Comparison of ENCODE assay signal across 21 cellular contexts in the genomic region with DNA sequence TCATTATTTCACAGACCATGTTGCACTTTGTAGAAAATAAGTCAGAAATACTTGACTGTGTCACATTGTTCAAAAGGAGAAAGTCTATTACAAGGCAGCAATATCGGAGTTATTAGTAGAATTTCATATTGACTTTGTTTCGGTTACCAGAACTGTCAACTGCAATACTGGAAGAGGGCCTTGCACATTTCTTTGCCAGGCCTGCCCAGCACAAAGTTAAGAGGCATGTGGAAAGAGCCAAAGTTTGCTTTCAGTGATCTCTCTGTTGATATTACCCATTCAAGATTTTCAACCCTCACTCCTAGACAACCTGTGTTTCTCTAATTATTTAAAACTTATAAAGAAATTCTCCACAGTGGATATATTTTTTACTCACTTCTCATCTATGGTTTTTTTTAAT.
"Had no signal": no experiment of that assay in that cellular context is flagged by ENCODE, and none has a peak within 500 bp of the region (broad histone marks: within the 10 kb centered on the region; RNA-seq: fewer than 3 reads in every experiment).

No MANE protein-coding gene starts in this region.

- H3K27ac ChIP-seq: foreskin keratinocyte, neutrophil, ovary, right atrium auricular region, sigmoid colon, skin epidermis, thoracic aorta, uterus had no signal

- H3K4me3 ChIP-seq: lung, ovary, right atrium auricular region, sigmoid colon, skin epidermis, thoracic aorta, uterus had no signal

- H3K4me1 Mint-ChIP-seq: immature natural killer cell; naive thymus-derived CD4-positive, alpha-beta T cell; nephron progenitor cell; stimulated activated naive B cell treated with anti-CD40 and anti-IgM and Interleukin-4, amounts not matched to agents 10 μg/mL and 1 μg/mL and 100 μg/mL, for 72 hours; stimulated activated naive CD8-positive, alpha-beta T cell treated with anti-CD3 and anti-CD28 coated beads, Interleukin-15, amount 100 ng/mL, for 72 hours had no signal

- H3K36me3 Mint-ChIP-seq: immature natural killer cell; naive thymus-derived CD4-positive, alpha-beta T cell; stimulated activated naive B cell treated with anti-CD40 and anti-IgM and Interleukin-4, amounts not matched to agents 10 μg/mL and 1 μg/mL and 100 μg/mL, for 72 hours; type B pancreatic cell had no signal

- ATAC-seq: foreskin keratinocyte; left ventricle myocardium superior; naive thymus-derived CD4-positive, alpha-beta T cell; stimulated activated naive B cell treated with anti-CD40 and anti-IgM and Interleukin-4, amounts not matched to agents 10 μg/mL and 1 μg/mL and 100 μg/mL, for 72 hours; stimulated activated naive CD8-positive, alpha-beta T cell treated with anti-CD3 and anti-CD28 coated beads, Interleukin-15, amount 100 ng/mL, for 72 hours had no signal

- H3K36me3 ChIP-seq: neutrophil, ovary, right atrium auricular region, sigmoid colon, thoracic aorta, uterus had no signal

- H3K4me1 ChIP-seq: foreskin keratinocyte, uterus had no signal

- H3K4me3 Mint-ChIP-seq: dendritic cell treated with granulocyte-macrophage colony-stimulating factor and Interleukin-4, amounts not matched to agents 40 ng/mL and 50 ng/mL, for 4 days; immature natural killer cell; naive thymus-derived CD4-positive, alpha-beta T cell; nephron progenitor cell; stimulated activated naive B cell treated with anti-CD40 and anti-IgM and Interleukin-4, amounts not matched to agents 10 μg/mL and 1 μg/mL and 100 μg/mL, for 72 hours; stimulated activated naive CD8-positive, alpha-beta T cell treated with anti-CD3 and anti-CD28 coated beads, Interleukin-15, amount 100 ng/mL, for 72 hours; type B pancreatic cell had no signal

- H3K27me3 ChIP-seq: foreskin keratinocyte, neutrophil, ovary, right atrium auricular region, sigmoid colon, uterus had no signal

- H3K27ac Mint-ChIP-seq: dendritic cell treated with granulocyte-macrophage colony-stimulating factor and Interleukin-4, amounts not matched to agents 40 ng/mL and 50 ng/mL, for 4 days; immature natural killer cell; naive thymus-derived CD4-positive, alpha-beta T cell; nephron progenitor cell; stimulated activated naive B cell treated with anti-CD40 and anti-IgM and Interleukin-4, amounts not matched to agents 10 μg/mL and 1 μg/mL and 100 μg/mL, for 72 hours; stimulated activated naive CD8-positive, alpha-beta T cell treated with anti-CD3 and anti-CD28 coated beads, Interleukin-15, amount 100 ng/mL, for 72 hours; type B pancreatic cell had no signal

- H3K27me3 Mint-ChIP-seq: dendritic cell treated with granulocyte-macrophage colony-stimulating factor and Interleukin-4, amounts not matched to agents 40 ng/mL and 50 ng/mL, for 4 days; stimulated activated naive B cell treated with anti-CD40 and anti-IgM and Interleukin-4, amounts not matched to agents 10 μg/mL and 1 μg/mL and 100 μg/mL, for 72 hours; stimulated activated naive CD8-positive, alpha-beta T cell treated with anti-CD3 and anti-CD28 coated beads, Interleukin-15, amount 100 ng/mL, for 72 hours; type B pancreatic cell had no signal

- DNase-seq: erythroblast; foreskin keratinocyte; immature natural killer cell; left ventricle myocardium superior; naive thymus-derived CD4-positive, alpha-beta T cell; nephron progenitor cell; ovary; sigmoid colon; stimulated activated CD4-positive, alpha-beta T cell treated with anti-CD3 and anti-CD28 coated beads, Interleukin-2, amount 100 ng/mL, for 24 hours; stimulated activated CD4-positive, alpha-beta T cell treated with anti-CD3 and anti-CD28 coated beads, Interleukin-4, amount 100 ng/mL, for 4 hours; stimulated activated naive B cell treated with anti-CD40 and anti-IgM and Interleukin-4, amounts not matched to agents 10 μg/mL and 1 μg/mL and 100 μg/mL, for 72 hours; stimulated activated naive CD8-positive, alpha-beta T cell treated with anti-CD3 and anti-CD28 coated beads, Interleukin-15, amount 100 ng/mL, for 72 hours; substantia nigra; uterus had no signal

- H3K9me3 ChIP-seq: neutrophil, ovary, right atrium auricular region, sigmoid colon, thoracic aorta, uterus had no signal

- H3K9me3 Mint-ChIP-seq: dendritic cell treated with granulocyte-macrophage colony-stimulating factor and Interleukin-4, amounts not matched to agents 40 ng/mL and 50 ng/mL, for 4 days; nephron progenitor cell; stimulated activated naive B cell treated with anti-CD40 and anti-IgM and Interleukin-4, amounts not matched to agents 10 μg/mL and 1 μg/mL and 100 μg/mL, for 72 hours; stimulated activated naive CD8-positive, alpha-beta T cell treated with anti-CD3 and anti-CD28 coated beads, Interleukin-15, amount 100 ng/mL, for 72 hours; type B pancreatic cell had no signal
